14 cellular contexts compared by ENCODE assay signal in the genomic region with DNA sequence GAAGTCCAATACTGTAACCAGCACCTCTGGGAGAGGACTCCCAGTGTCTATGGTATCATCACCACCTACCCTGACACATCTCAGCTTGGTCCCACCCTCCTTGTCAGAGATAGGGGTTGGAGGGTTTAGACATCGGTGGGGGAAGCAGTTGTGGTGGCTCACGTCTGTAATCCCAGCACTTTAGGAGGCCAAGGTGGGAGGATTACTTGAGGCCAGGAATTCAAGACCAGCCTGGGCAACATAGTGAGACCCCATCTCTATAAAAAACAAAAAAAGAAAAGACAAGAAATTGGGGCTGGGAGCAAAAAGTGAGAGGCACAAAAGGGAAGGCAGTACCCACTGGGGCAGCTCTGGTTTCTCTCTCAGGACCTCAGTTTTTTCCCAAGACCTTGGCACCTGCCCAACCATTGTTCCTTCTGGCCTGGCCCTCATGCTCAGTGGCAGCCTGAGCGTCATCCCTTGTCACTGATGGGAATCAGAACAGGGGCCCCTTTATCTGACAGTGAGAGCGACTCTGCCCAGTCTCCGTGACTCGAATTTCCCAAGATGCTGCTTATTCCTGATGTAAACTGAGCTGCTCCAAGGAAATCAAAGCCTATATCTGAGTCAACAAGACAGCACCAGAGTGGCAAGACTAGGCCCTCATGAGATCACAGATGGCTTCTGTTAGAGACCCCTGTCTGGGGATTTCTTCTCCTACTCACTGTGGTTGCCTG.
A peak's percentile ranks its signal among the peaks of the same experiment; 100 is the strongest.
DNase-seq lines count a peak whose midpoint lies in the region; ATAC-seq, FAIRE-seq and TF ChIP-seq lines count a peak whose summit lies in the region.
"Had no signal": no experiment of that assay in that cellular context is flagged by ENCODE, and none has a peak within 500 bp of the region (broad histone marks: within the 10 kb centered on the region; RNA-seq: fewer than 3 reads in every experiment).

No MANE protein-coding gene starts in this region.

- H3K9me3 ChIP-seq in breast epithelium: no peaks in the 10 kb centered on the region
- no peaks in the 10 kb centered on the region for H3K9me3 ChIP-seq in kidney (ENCODE audit: control insufficient read depth in 1 of 2, low read length in 2 of 2)
- H3K9me3 ChIP-seq: mucosa of descending colon had no signal

- FAIRE-seq in kidney (lab: Jason Lieb, UNC): no peak
- FAIRE-seq: G401.6 had no signal

- no peaks in the 10 kb centered on the region for H3K27me3 ChIP-seq in breast epithelium

- no peak overlapping the region for H3K4me3 ChIP-seq in breast epithelium
- no peak overlapping the region for H3K4me3 ChIP-seq in kidney (ENCODE audit: low read length in 2 of 2)
- H3K4me3 ChIP-seq: mucosa of descending colon had no signal

- DNase-seq in NCI-H2171 (lab: John Stamatoyannopoulos, UW) (peak; percentile 46), breast epithelium (ENCODE audit: low spot score in 2 of 2) (peak; percentile 60 to 65), kidney (peak; percentile 56), substantia nigra (lab: John Stamatoyannopoulos, UW) (peak in 48 of 49 donors; percentile 52 to 93 (median 82)), HCEC 1CT (no peak)
- no peak for DNase-seq in activated CD4-positive, alpha-beta T cell treated with anti-CD3 and anti-CD28 coated beads, Interleukin-2, amount 50 U/mL, for 1 hour
- DNase-seq: activated CD4-positive, CD25-positive, alpha-beta regulatory T cell; CD8-positive, alpha-beta memory T cell; KG1; mucosa of descending colon; NCI-H1417; SW 1271 had no signal

- ATAC-seq in GM18519 (IDR thresholded peaks at IDR 0.05; ENCODE audit: low FRiP score, unreplicated experiment): no peak
- ATAC-seq: mucosa of descending colon had no signal

- TF ChIP-seq POLR2A in breast epithelium (IDR thresholded peaks at IDR 0.05): no peak

- intact Hi-C loops in breast epithelium (cut with DNase I; ENCODE audit: low total_unique reads): no loop called here
- intact Hi-C loops in kidney (cut with DNase I): no loop called here

- TF ChIP-seq CTCF in breast epithelium (IDR thresholded peaks at IDR 0.05): no peak
- no peak for TF ChIP-seq CTCF in kidney (IDR thresholded peaks at IDR 0.05; ENCODE audit: borderline replicate concordance, extremely low read depth, insufficient read depth)

- H3K36me3 ChIP-seq in breast epithelium (no peaks in the 10 kb centered on the region), kidney (ENCODE audit: control insufficient read depth in 1 of 2, insufficient read depth in 2 of 2, low read length in 2 of 2) (no peaks in the 10 kb centered on the region)

- H3K9ac ChIP-seq in kidney (ENCODE audit: low read length in 2 of 2): no peak overlapping the region

- H3K4me1 ChIP-seq in breast epithelium (no peaks in the 10 kb centered on the region), kidney (ENCODE audit: control insufficient read depth in 1 of 2, insufficient read depth in 1 of 2, low read depth in 1 of 2, low read length in 2 of 2) (no peaks in the 10 kb centered on the region)

- H3K27ac ChIP-seq in breast epithelium: peak overlapping the region in 1 of 2 donors; percentile 9
- no peak overlapping the region for H3K27ac ChIP-seq in kidney (ENCODE audit: low read depth in 2 of 2, low read length in 2 of 2)
- H3K27ac ChIP-seq in substantia nigra (ENCODE audit: low read depth, low read length, poor library complexity, severe bottlenecking): peak overlapping the region; percentile 96

Comparison
In these comparisons a context has a peak if more than half of its experiments do, and no peak if none do; other contexts are left out.
1. DNase-seq: peak in NCI-H2171 (single experiment), breast epithelium (2 of 2), kidney (single experiment) and substantia nigra (48 of 49); none in HCEC 1CT (single experiment) and activated CD4-positive, alpha-beta T cell treated with anti-CD3 and anti-CD28 coated beads, Interleukin-2, amount 50 U/mL, for 1 hour (single experiment).